ENCODE assay signal across 18 cellular contexts in genomic region chr3:31971607-31972006, GRCh38. TPM values are rescaled to one million over a fixed set of nuclear protein-coding genes. Genes with fewer than 3 reads are reported as not detected.
"Had no signal": no experiment of that assay in that cellular context is flagged by ENCODE, and none has a peak within 500 bp of the region (broad histone marks: within the 10 kb centered on the region; RNA-seq: fewer than 3 reads in every experiment).

No MANE protein-coding gene starts in this region.

- H3K27ac Mint-ChIP-seq: activated CD8-positive, alpha-beta T cell treated with anti-CD3 and anti-CD28 coated beads for 36 hours; activated T-helper 17 cell treated with anti-CD3 and anti-CD28 coated beads, Interleukin-2, amount 50 U/mL, for 72 hours; brain; nephron progenitor cell; stimulated activated naive CD8-positive, alpha-beta T cell treated with anti-CD3 and anti-CD28 coated beads, Interleukin-15, Interleukin-2, amounts not matched to agents 100 ng/mL and 50 ng/mL, for 24 hours had no signal

- H3K4me3 Mint-ChIP-seq: activated CD8-positive, alpha-beta T cell treated with anti-CD3 and anti-CD28 coated beads for 36 hours; activated T-helper 17 cell treated with anti-CD3 and anti-CD28 coated beads, Interleukin-2, amount 50 U/mL, for 72 hours; brain; nephron progenitor cell; stimulated activated naive CD8-positive, alpha-beta T cell treated with anti-CD3 and anti-CD28 coated beads, Interleukin-15, Interleukin-2, amounts not matched to agents 100 ng/mL and 50 ng/mL, for 24 hours had no signal

- H3K27me3 ChIP-seq: left lung, vagina had no signal

- ATAC-seq: activated CD8-positive, alpha-beta T cell treated with anti-CD3 and anti-CD28 coated beads for 36 hours; left lung had no signal

- H3K27ac ChIP-seq: dorsolateral prefrontal cortex, left lung, vagina had no signal

- H3K36me3 ChIP-seq: left lung, vagina had no signal

- H3K4me1 Mint-ChIP-seq: activated T-helper 17 cell treated with anti-CD3 and anti-CD28 coated beads, Interleukin-2, amount 50 U/mL, for 72 hours had no signal

- H3K27me3 Mint-ChIP-seq: brain had no signal

- H3K9me3 Mint-ChIP-seq: activated T-helper 17 cell treated with anti-CD3 and anti-CD28 coated beads, Interleukin-2, amount 50 U/mL, for 72 hours; brain; nephron progenitor cell; stimulated activated naive CD8-positive, alpha-beta T cell treated with anti-CD3 and anti-CD28 coated beads, Interleukin-15, Interleukin-2, amounts not matched to agents 100 ng/mL and 50 ng/mL, for 24 hours had no signal

- H3K9me3 ChIP-seq: left lung, vagina had no signal

- H3K36me3 Mint-ChIP-seq: brain had no signal

- DNase-seq: activated CD4-positive, CD25-positive, alpha-beta regulatory T cell; activated CD8-positive, alpha-beta T cell treated with anti-CD3 and anti-CD28 coated beads for 36 hours; activated naive CD4-positive, alpha-beta T cell; activated T-cell treated with anti-CD3 and anti-CD28 coated beads, Interleukin-2, amount 50 U/mL, for 1 hour; central memory CD4-positive, alpha-beta T cell; dorsolateral prefrontal cortex; kidney; left lung; midbrain; nephron progenitor cell; stimulated activated CD4-positive, alpha-beta T cell treated with anti-CD3 and anti-CD28 coated beads, Interleukin-12 subunit alpha, Interleukin-12 subunit beta, amount 100 ng/mL, for 4 hours; stimulated activated CD4-positive, alpha-beta T cell treated with anti-CD3 and anti-CD28 coated beads, Interleukin-1b, Interleukin-23, amount 100 ng/mL, for 48 hours; stimulated activated CD8-positive, alpha-beta memory T cell treated with anti-CD3 and anti-CD28 coated beads, Interleukin-4, amount 100 ng/mL, for 48 hours; trophoblast cell had no signal

- H3K4me3 ChIP-seq: dorsolateral prefrontal cortex, left lung, vagina had no signal

RNA-seq across cellular contexts. Expression of gene ZNF860, which starts 9.9 kb away (rescaled TPM):
- total RNA-seq: activated CD8-positive, alpha-beta T cell treated with anti-CD3 and anti-CD28 coated beads for 36 hours had no signal
